9 cellular contexts compared by ENCODE assay signal in the genomic region with DNA sequence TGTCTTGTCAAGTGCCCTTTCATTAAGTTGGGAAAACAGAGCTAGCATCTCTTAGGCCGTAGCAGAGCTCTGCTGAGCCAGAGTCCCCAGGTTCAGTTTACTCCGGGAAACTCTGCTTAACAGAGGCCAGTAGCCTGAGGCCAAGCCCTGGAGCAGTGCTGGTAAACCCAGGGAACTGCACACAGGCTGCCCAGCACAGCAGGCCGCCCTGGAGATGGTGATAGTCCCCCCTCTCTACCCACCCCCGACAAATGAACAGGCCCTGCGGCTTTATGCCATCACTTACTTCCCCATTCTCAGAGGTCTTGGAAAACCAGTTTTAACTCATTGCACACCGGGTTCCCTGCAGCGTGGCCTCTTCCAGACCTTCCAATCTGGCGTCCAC. TPM values are rescaled to one million over a fixed set of nuclear protein-coding genes. Genes with fewer than 3 reads are reported as not detected.
DNase-seq lines count a peak whose midpoint lies in the region; ATAC-seq, FAIRE-seq and TF ChIP-seq lines count a peak whose summit lies in the region.
"Had no signal": no experiment of that assay in that cellular context is flagged by ENCODE, and none has a peak within 500 bp of the region (broad histone marks: within the 10 kb centered on the region; RNA-seq: fewer than 3 reads in every experiment).

No MANE protein-coding gene starts in this region.

- H3K4me1 ChIP-seq in SK-N-SH (ENCODE audit: control insufficient read depth in 1 of 2, insufficient read depth in 2 of 2, low read depth in 1 of 2, low read length in 1 of 2) (peaks cover 16 to 38% of the 10 kb centered on the region in 2 experiments; a peak in 2 of 4 replicates), small intestine (ENCODE audit: control insufficient read depth in 2 of 2, insufficient read depth in 1 of 2, low read depth in 1 of 2, low read length in 1 of 2) (peaks cover 0 to 6% of the 10 kb centered on the region in 2 donors)

- intact Hi-C loops in activated naive CD4-positive, alpha-beta T cell treated with anti-CD3 and anti-CD28 coated beads for 36 hours (cut with micrococcal nuclease), result loop anchor here (5.0 kb wide), 10 partner anchors 52 to 617 kb away; a partner anchor contains a TSS

- no peak for ATAC-seq in HG03175 (IDR thresholded peaks at IDR 0.05; ENCODE audit: unreplicated experiment)

- H3K4me2 ChIP-seq in SK-N-SH, result peak overlapping the region; percentile 96

- TF ChIP-seq CTCF in SK-N-SH (IDR thresholded peaks at IDR 0.05), result no peak
- no peak for TF ChIP-seq CTCF in glutamatergic neuron (IDR thresholded peaks at IDR 0.05; ENCODE audit: partially characterized antibody, unreplicated experiment)

- H2AFZ ChIP-seq in SK-N-SH (ENCODE audit: low read depth), result peak overlapping the region; percentile 69

- H3K9me3 ChIP-seq in SK-N-SH (no peaks in the 10 kb centered on the region), small intestine (ENCODE audit: control insufficient read depth, low read depth) (no peaks in the 10 kb centered on the region)

- H3K9ac ChIP-seq in SK-N-SH, result 0 out of 2 replicates have a peak overlapping the region, but pooled peaks have one; percentile 21

- TF ChIP-seq RAD21 in SK-N-SH (IDR thresholded peaks at IDR 0.05; ENCODE audit: low read length), result no peak

- H3F3A ChIP-seq in SK-N-SH (replicated peaks; ENCODE audit: insufficient read depth), result no peaks in the 10 kb centered on the region

- H3K27ac Mint-ChIP-seq in activated naive CD4-positive, alpha-beta T cell treated with anti-CD3 and anti-CD28 coated beads for 36 hours, result no peak overlapping the region
- no peak overlapping the region for H3K27ac Mint-ChIP-seq in glutamatergic neuron (ENCODE audit: unreplicated experiment)

- H4K20me1 ChIP-seq in SK-N-SH (ENCODE audit: insufficient read depth), result no peaks in the 10 kb centered on the region

- peak overlapping the region in 1 of 2 experiments; percentile 53; a peak in 1 of 4 replicates for H3K27ac ChIP-seq in SK-N-SH (ENCODE audit: low read depth in 2 of 2, low read length in 1 of 2)
- peak overlapping the region; percentile 56 to 67 for H3K27ac ChIP-seq in small intestine (ENCODE audit: low read depth in 1 of 2, low read length in 1 of 2)

- FAIRE-seq in small intestine (lab: Jason Lieb, UNC), result no peak
- FAIRE-seq: GM18507 had no signal

- no peaks in the 10 kb centered on the region for H3K9me2 ChIP-seq in SK-N-SH

- H3K36me3 ChIP-seq in SK-N-SH (replicated peaks in 1 of 2; ENCODE audit: control insufficient read depth in 1 of 2, insufficient read depth in 2 of 2, low read length in 1 of 2) (no peaks in the 10 kb centered on the region), small intestine (ENCODE audit: control insufficient read depth in 2 of 2, insufficient read depth in 2 of 2, low read length in 2 of 2) (no peaks in the 10 kb centered on the region)

- H3K4me3 Mint-ChIP-seq in activated naive CD4-positive, alpha-beta T cell treated with anti-CD3 and anti-CD28 coated beads for 36 hours, result peak overlapping the region; percentile 60
- peak overlapping the region; percentile 64 for H3K4me3 Mint-ChIP-seq in glutamatergic neuron (ENCODE audit: unreplicated experiment)

- H3K36me3 Mint-ChIP-seq in activated naive CD4-positive, alpha-beta T cell treated with anti-CD3 and anti-CD28 coated beads for 36 hours (ENCODE audit: low read depth), result no peaks in the 10 kb centered on the region
- no peaks in the 10 kb centered on the region for H3K36me3 Mint-ChIP-seq in glutamatergic neuron (ENCODE audit: unreplicated experiment)

- H3K79me2 ChIP-seq in SK-N-SH (ENCODE audit: insufficient read depth), result peaks cover 7% of the 10 kb centered on the region; the same call in 1 of the 2 replicates

- DNase-seq in activated naive CD4-positive, alpha-beta T cell treated with anti-CD3 and anti-CD28 coated beads for 36 hours, result no peak
- DNase-seq in activated naive CD4-positive, alpha-beta T cell treated with Interleukin-2 at 50 U/mL for 16 hours, result no peak
- DNase-seq in SK-N-SH, result peak; percentile 57
- no peak for DNase-seq in glutamatergic neuron
- DNase-seq in small intestine, result no peak
- no peak for DNase-seq in HT-29 (ENCODE audit: low spot score)
- no peak for DNase-seq in stimulated activated naive CD4-positive, alpha-beta T cell (lab: John Stamatoyannopoulos, UW)

- H3K27me3 ChIP-seq in SK-N-SH (ENCODE audit: insufficient read depth) (no peaks in the 10 kb centered on the region), small intestine (ENCODE audit: control insufficient read depth in 2 of 2, insufficient read depth in 2 of 2, low read length in 2 of 2) (no peaks in the 10 kb centered on the region)

- 63% methylated on average over 8 of the region's 8 CpGs for WGBS in SK-N-SH (ENCODE audit: low lambda C conversion rate)
- WGBS in small intestine, 3 donors, result 11 to 31% (median 29%) methylated on average over 8 of the region's 8 CpGs

- H3K4me3 ChIP-seq in SK-N-SH (ENCODE audit: low read depth in 2 of 2, low read length in 1 of 2), result peak overlapping the region; percentile 32 to 74
- peak overlapping the region; percentile 42 to 71 for H3K4me3 ChIP-seq in small intestine (ENCODE audit: low read depth in 1 of 2, low read length in 2 of 2)

- peaks cover 50% of the 10 kb centered on the region for H3K4me1 Mint-ChIP-seq in activated naive CD4-positive, alpha-beta T cell treated with anti-CD3 and anti-CD28 coated beads for 36 hours (ENCODE audit: low read depth)
- H3K4me1 Mint-ChIP-seq in glutamatergic neuron (ENCODE audit: low read depth, unreplicated experiment), result peaks cover 22% of the 10 kb centered on the region

- no peaks in the 10 kb centered on the region for H3K27me3 Mint-ChIP-seq in activated naive CD4-positive, alpha-beta T cell treated with anti-CD3 and anti-CD28 coated beads for 36 hours (ENCODE audit: low read depth)
- H3K27me3 Mint-ChIP-seq in glutamatergic neuron (ENCODE audit: unreplicated experiment), result peaks cover 2% of the 10 kb centered on the region

- POLR2A ChIA-PET in SK-N-SH (lab: Yijun Ruan, JAX), result no interaction called here

- TF ChIP-seq EP300 in SK-N-SH (IDR thresholded peaks at IDR 0.05; ENCODE audit: borderline replicate concordance in 1 of 2, low read depth in 1 of 2, low read length in 1 of 2), result no peak

- H3K9me3 Mint-ChIP-seq in activated naive CD4-positive, alpha-beta T cell treated with anti-CD3 and anti-CD28 coated beads for 36 hours, result no peaks in the 10 kb centered on the region
- H3K9me3 Mint-ChIP-seq in glutamatergic neuron (ENCODE audit: unreplicated experiment), result peaks cover 3% of the 10 kb centered on the region

- CTCF ChIA-PET in activated naive CD4-positive, alpha-beta T cell treated with anti-CD3 and anti-CD28 coated beads for 36 hours (lab: Charles Lee), result interaction anchor here (1.2 to 5.6 kb wide), 4 partner anchors 10 to 46 kb away, joined by 3 to 46 read pairs (median 10); no protein-coding TSS in a partner anchor
- CTCF ChIA-PET in SK-N-SH (lab: Yijun Ruan, JAX), result interaction anchor here (0.6 to 6.8 kb wide), 15 partner anchors 10 to 210 kb away, joined by 3 to 58 read pairs (median 4); a partner anchor contains a TSS

TF ChIP-seq in SK-N-SH, 30 proteins besides CTCF, POLR2A, EP300 and RAD21 (continues in another document):
- TF ChIP-seq RCOR1 (IDR thresholded peaks at IDR 0.05; ENCODE audit: low read length) (no peak), FOSL2 (IDR thresholded peaks at IDR 0.05; ENCODE audit: borderline replicate concordance, low read depth) (no peak)

RNA-seq across cellular contexts. Expression of a gene that starts 3.5 kb away (rescaled TPM):
- 1 to 10 TPM; 5.6 to 6.0 TPM for total RNA-seq in activated naive CD4-positive, alpha-beta T cell treated with anti-CD3 and anti-CD28 coated beads for 36 hours
- polyA plus RNA-seq in SK-N-SH (2012; rRNA removed), result 5.5 TPM in 2 replicates
- 2.9 and 3.9 TPM in 2 replicates for polyA plus RNA-seq in SK-N-SH (2012; cell fraction: cytosol; rRNA removed)
- 5.9 and 6.8 TPM in 2 replicates for polyA plus RNA-seq in SK-N-SH (2012; cell fraction: nucleus; rRNA removed)
- 15.4 TPM for total RNA-seq in glutamatergic neuron (ENCODE audit: unreplicated experiment)
- 10 to 100 TPM in 1 of 3 donors, 1 to 10 TPM in 2; 1.6 to 10.7 (median 2.9) TPM for polyA plus RNA-seq in small intestine
- 10.3 and 11.9 TPM in 2 replicates for total RNA-seq in HT-29 (2014; rRNA removed; shearing (Covaris generic))

RNA-seq across cellular contexts. Expression of a gene that starts 24.4 kb away (rescaled TPM):
- total RNA-seq in activated naive CD4-positive, alpha-beta T cell treated with anti-CD3 and anti-CD28 coated beads for 36 hours, result 1 to 10 TPM; 4.0 to 4.8 TPM
- polyA plus RNA-seq in SK-N-SH (2012; rRNA removed) (17.7 and 21.9 TPM in 2 replicates), small intestine (10 to 100 TPM in 1 of 3 donors, 1 to 10 TPM in 2; 3.5 to 12.6 (median 4.0) TPM)
- 15.2 and 18.0 TPM in 2 replicates for polyA plus RNA-seq in SK-N-SH (2012; cell fraction: cytosol; rRNA removed)
- polyA plus RNA-seq in SK-N-SH (2012; cell fraction: nucleus; rRNA removed), result 10.8 and 21.8 TPM in 2 replicates
- 14.0 TPM for total RNA-seq in glutamatergic neuron (ENCODE audit: unreplicated experiment)
- total RNA-seq in HT-29 (2014; rRNA removed; shearing (Covaris generic)), result 12.0 and 12.4 TPM in 2 replicates

RNA-seq across cellular contexts. Expression of a gene that starts 51.8 kb away (rescaled TPM):
- total RNA-seq in activated naive CD4-positive, alpha-beta T cell treated with anti-CD3 and anti-CD28 coated beads for 36 hours, result 10 to 100 TPM; 17.3 to 19.9 TPM
- 9.3 and 14.7 TPM in 2 replicates for polyA plus RNA-seq in SK-N-SH (2012; rRNA removed)
- 5.6 and 7.1 TPM in 2 replicates for polyA plus RNA-seq in SK-N-SH (2012; cell fraction: cytosol; rRNA removed)
- 15.2 and 18.5 TPM in 2 replicates for polyA plus RNA-seq in SK-N-SH (2012; cell fraction: nucleus; rRNA removed)
- total RNA-seq in glutamatergic neuron (ENCODE audit: unreplicated experiment), result 22.3 TPM
- polyA plus RNA-seq in small intestine, result 10 to 100 TPM in 1 of 3 donors, 1 to 10 TPM in 2; 5.7 to 15.8 (median 6.7) TPM
- total RNA-seq in HT-29 (2014; rRNA removed; shearing (Covaris generic)), result 21.2 and 24.9 TPM in 2 replicates
